In the genomic region with DNA sequence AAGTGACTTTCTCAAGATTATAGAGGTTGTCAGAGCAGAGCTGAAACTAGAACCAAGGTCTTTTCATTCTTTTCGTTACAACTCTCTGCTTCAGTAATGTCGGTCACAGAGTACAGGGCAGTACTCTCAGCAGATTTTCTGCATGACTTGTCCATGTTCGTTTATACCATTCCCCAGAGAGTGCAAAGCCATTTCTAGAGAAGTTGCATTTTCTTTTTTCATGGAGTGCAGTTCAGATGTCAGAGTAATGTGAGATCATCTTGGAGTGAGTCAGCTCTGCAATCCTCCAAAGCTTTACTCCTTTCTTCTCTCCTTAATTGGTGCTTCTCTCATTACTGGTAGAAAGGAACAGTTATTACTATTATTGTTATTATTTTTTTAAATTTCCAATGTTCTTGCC, we compare ENCODE assay signal across 24 cellular contexts.
DNase-seq lines count a peak whose midpoint lies in the region; TF ChIP-seq lines count a peak whose summit lies in the region.
"Had no signal": no experiment of that assay in that cellular context is flagged by ENCODE, and none has a peak within 500 bp of the region (broad histone marks: within the 10 kb centered on the region; RNA-seq: fewer than 3 reads in every experiment).

No MANE protein-coding gene starts in this region.

- no peak overlapping the region for H3K4me3 Mint-ChIP-seq in MCF 10A (ENCODE audit: unreplicated experiment)
- H3K4me3 Mint-ChIP-seq: activated naive CD8-positive, alpha-beta T cell treated with anti-CD3 and anti-CD28 coated beads for 36 hours; activated T-cell treated with anti-CD3 and anti-CD28 coated beads, Interleukin-2, amount 50 U/mL, for 4 hours; naive B cell; stimulated activated naive CD8-positive, alpha-beta T cell treated with anti-CD3 and anti-CD28 coated beads, Interleukin-15, Interleukin-2, amounts not matched to agents 100 ng/mL and 50 ng/mL, for 24 hours had no signal

- DNase-seq in MCF 10A (ENCODE audit: unreplicated experiment) (peak; percentile 5), breast epithelium (ENCODE audit: low spot score in 2 of 2) (no peak), adipocyte (ENCODE audit: low read depth) (no peak), glomerular visceral epithelial cell (ENCODE audit: extremely low spot score) (peak; percentile 34), KG1 (lab: John Stamatoyannopoulos, UW) (no peak), DMS114 treated with DMSO at 0.1 percent for 48 hours (lab: John Stamatoyannopoulos, UW; ENCODE audit: unreplicated experiment) (no peak)
- DNase-seq in stimulated activated CD4-positive, alpha-beta T cell treated with anti-CD3 and anti-CD28 coated beads, Interleukin-1b, Interleukin-23, amount 100 ng/mL, for 48 hours: no peak
- DNase-seq: activated CD4-positive, alpha-beta T cell treated with anti-CD3 and anti-CD28 coated beads, Interleukin-2, amount 50 U/mL, for 48 hours; activated naive CD8-positive, alpha-beta T cell treated with anti-CD3 and anti-CD28 coated beads for 36 hours; activated T-cell treated with anti-CD3 and anti-CD28 coated beads, Interleukin-2, amount 50 U/mL, for 4 hours; BE2C; central memory CD4-positive, alpha-beta T cell; effector CD4-positive, alpha-beta T cell; foreskin keratinocyte; H7; naive B cell; NCI-H1048; NCI-H2081 treated with DMSO at 0.1 percent for 48 hours; NCI-H774; psoas muscle had no signal

- H3K4me1 ChIP-seq in breast epithelium (no peaks in the 10 kb centered on the region), adipocyte (ENCODE audit: control insufficient read depth, insufficient read depth, low read length) (peaks cover 8% of the 10 kb centered on the region), skeletal muscle satellite cell (ENCODE audit: control insufficient read depth, insufficient read depth, low read length) (no peaks in the 10 kb centered on the region)
- H3K4me1 ChIP-seq: BE2C, foreskin keratinocyte, psoas muscle had no signal

- intact Hi-C loops in MCF 10A (cut with micrococcal nuclease): no loop called here
- intact Hi-C loops in breast epithelium (cut with DNase I; ENCODE audit: low total_unique reads): no loop called here

- H3K4me1 Mint-ChIP-seq in MCF 10A (ENCODE audit: insufficient read depth, unreplicated experiment): no peaks in the 10 kb centered on the region
- H3K4me1 Mint-ChIP-seq: activated naive CD8-positive, alpha-beta T cell treated with anti-CD3 and anti-CD28 coated beads for 36 hours had no signal

- H3K4me3 ChIP-seq in breast epithelium (no peak overlapping the region), adipocyte (ENCODE audit: low read length) (peak overlapping the region; percentile 41), skeletal muscle satellite cell (ENCODE audit: low read length) (no peak overlapping the region)
- H3K4me3 ChIP-seq: K562, psoas muscle had no signal

- H3K9me3 ChIP-seq in breast epithelium: peaks cover 0 to 9% of the 10 kb centered on the region in 2 donors
- H3K9me3 ChIP-seq in adipocyte (ENCODE audit: control insufficient read depth, low read length): peaks cover 2% of the 10 kb centered on the region
- H3K9me3 ChIP-seq in skeletal muscle satellite cell (replicated peaks; ENCODE audit: low read length): no peaks in the 10 kb centered on the region
- H3K9me3 ChIP-seq: BE2C had no signal

- H3K9ac ChIP-seq in adipocyte (ENCODE audit: low read length) (peak overlapping the region; percentile 51), skeletal muscle satellite cell (ENCODE audit: low read depth, low read length) (no peak overlapping the region)

- POLR2A ChIA-PET in MCF 10A (lab: Yijun Ruan, JAX): no interaction called here

- H3K9me3 Mint-ChIP-seq in MCF 10A (ENCODE audit: unreplicated experiment): no peaks in the 10 kb centered on the region

- H3K27me3 ChIP-seq in breast epithelium (no peaks in the 10 kb centered on the region), adipocyte (replicated peaks; ENCODE audit: control insufficient read depth, insufficient read depth, low read length) (no peaks in the 10 kb centered on the region), skeletal muscle satellite cell (ENCODE audit: control insufficient read depth, insufficient read depth, low read length) (no peaks in the 10 kb centered on the region)
- H3K27me3 ChIP-seq: BE2C, foreskin keratinocyte had no signal

- H3K27ac Mint-ChIP-seq in MCF 10A (ENCODE audit: low read depth, unreplicated experiment): no peak overlapping the region
- H3K27ac Mint-ChIP-seq: activated naive CD8-positive, alpha-beta T cell treated with anti-CD3 and anti-CD28 coated beads for 36 hours; naive B cell; stimulated activated naive CD8-positive, alpha-beta T cell treated with anti-CD3 and anti-CD28 coated beads, Interleukin-15, Interleukin-2, amounts not matched to agents 100 ng/mL and 50 ng/mL, for 24 hours had no signal

- no peak for TF ChIP-seq CTCF in MCF 10A (IDR thresholded peaks at IDR 0.05; ENCODE audit: unreplicated experiment)
- TF ChIP-seq CTCF in breast epithelium (IDR thresholded peaks at IDR 0.05): no peak

- no peak for TF ChIP-seq POLR2A in breast epithelium (IDR thresholded peaks at IDR 0.05)

- BruUV-seq in MCF 10A (replicated peaks; lab: Mats Ljungman, UMichigan): no TSS peak

- no peak overlapping the region for H3K27ac ChIP-seq in breast epithelium
- H3K27ac ChIP-seq: 22Rv1, foreskin keratinocyte, psoas muscle had no signal

- peaks cover 64% of the 10 kb centered on the region for H3K27me3 Mint-ChIP-seq in MCF 10A (ENCODE audit: insufficient read depth, unreplicated experiment)

- H3K36me3 ChIP-seq in breast epithelium: no peaks in the 10 kb centered on the region
- no peaks in the 10 kb centered on the region for H3K36me3 ChIP-seq in adipocyte (ENCODE audit: control insufficient read depth, insufficient read depth, low read length, severe bottlenecking)
- no peaks in the 10 kb centered on the region for H3K36me3 ChIP-seq in skeletal muscle satellite cell (ENCODE audit: insufficient read depth, low read length)
- H3K36me3 ChIP-seq: BE2C had no signal

- CTCF ChIA-PET in MCF 10A (lab: Yijun Ruan, JAX): interaction anchor here (0.7 to 1.5 kb wide), 2 partner anchors 59 to 763 kb away, joined by 3 read pairs; no protein-coding TSS in a partner anchor

- peak overlapping the region; percentile 31 for H3K4me2 ChIP-seq in skeletal muscle satellite cell (ENCODE audit: low read length)

- no peaks in the 10 kb centered on the region for H3K36me3 Mint-ChIP-seq in MCF 10A (ENCODE audit: insufficient read depth, unreplicated experiment)
- H3K36me3 Mint-ChIP-seq: activated naive CD8-positive, alpha-beta T cell treated with anti-CD3 and anti-CD28 coated beads for 36 hours had no signal

Comparison
In these comparisons a context has a peak if more than half of its experiments do, and no peak if none do; other contexts are left out.
1. DNase-seq: peak in MCF 10A (single experiment) and glomerular visceral epithelial cell (single experiment); none in breast epithelium (0 of 2), adipocyte (single experiment), KG1 (single experiment), stimulated activated CD4-positive, alpha-beta T cell treated with anti-CD3 and anti-CD28 coated beads, Interleukin-1b, Interleukin-23, amount 100 ng/mL, for 48 hours (single experiment) and DMS114 treated with DMSO at 0.1 percent for 48 hours (single experiment).